Comparison of ENCODE assay signal across 12 cellular contexts in genomic region chr14:99595524-99595923, GRCh38. TPM values are rescaled to one million over a fixed set of nuclear protein-coding genes. Genes with fewer than 3 reads are reported as not detected.
DNase-seq lines count a peak whose midpoint lies in the region; ATAC-seq and TF ChIP-seq lines count a peak whose summit lies in the region.
"Had no signal": no experiment of that assay in that cellular context is flagged by ENCODE, and none has a peak within 500 bp of the region (broad histone marks: within the 10 kb centered on the region; RNA-seq: fewer than 3 reads in every experiment).

No MANE protein-coding gene starts in this region.

- peak overlapping the region; percentile 74 for H3K4me3 Mint-ChIP-seq in activated T-cell treated with anti-CD3 and anti-CD28 coated beads, Interleukin-2, amount 50 U/mL, for 4 hours

- no peak overlapping the region for H3K4me3 ChIP-seq in RWPE2 (ENCODE audit: severe bottlenecking)
- no peak overlapping the region for H3K4me3 ChIP-seq in stomach smooth muscle (ENCODE audit: low read length in 2 of 2)

- H3K36me3 Mint-ChIP-seq in activated T-cell treated with anti-CD3 and anti-CD28 coated beads, Interleukin-2, amount 50 U/mL, for 4 hours (ENCODE audit: insufficient read depth): no peaks in the 10 kb centered on the region

- no peak for TF ChIP-seq CTCF in RWPE2 (IDR thresholded peaks at IDR 0.05; ENCODE audit: poor library complexity, severe bottlenecking)

- H3K27me3 ChIP-seq in RWPE2 (ENCODE audit: insufficient read depth, poor library complexity, severe bottlenecking) (no peaks in the 10 kb centered on the region), stomach smooth muscle (ENCODE audit: control insufficient read depth in 1 of 2, insufficient read depth in 2 of 2, low read length in 2 of 2) (no peaks in the 10 kb centered on the region)

- H3K4me1 Mint-ChIP-seq in activated T-cell treated with anti-CD3 and anti-CD28 coated beads, Interleukin-2, amount 50 U/mL, for 4 hours (ENCODE audit: low read depth): peaks cover 17% of the 10 kb centered on the region

- H3K9me3 Mint-ChIP-seq in activated T-cell treated with anti-CD3 and anti-CD28 coated beads, Interleukin-2, amount 50 U/mL, for 4 hours: no peaks in the 10 kb centered on the region

- no peak for DNase-seq in activated T-cell treated with anti-CD3 and anti-CD28 coated beads, Interleukin-2, amount 50 U/mL, for 4 hours
- DNase-seq in activated T-cell treated with anti-CD3 and anti-CD28 coated beads, Interleukin-2, amount 50 U/mL, for 1 hour: no peak
- DNase-seq in RWPE2 (ENCODE audit: low spot score): peak; percentile 59
- no peak for DNase-seq in left colon
- DNase-seq in COLO829 (ENCODE audit: low spot score): no peak
- DNase-seq in cerebellar cortex (ENCODE audit: low spot score): no peak
- DNase-seq: effector memory CD4-positive, alpha-beta T cell; head of caudate nucleus; mesenchymal stem cell; NCI-H1694 treated with DMSO at 0.1 percent for 48 hours had no signal

- H3K9ac ChIP-seq in stomach smooth muscle (ENCODE audit: low read length in 2 of 2): no peak overlapping the region

- no peak for ATAC-seq in activated T-cell treated with anti-CD3 and anti-CD28 coated beads, Interleukin-2, amount 50 U/mL, for 4 hours
- ATAC-seq in RWPE2 (ENCODE audit: low read depth) (no peak), left colon (peak; percentile 10), HG03571 (IDR thresholded peaks at IDR 0.05; ENCODE audit: unreplicated experiment) (no peak)

- H3K27ac ChIP-seq in RWPE2 (ENCODE audit: poor library complexity, severe bottlenecking): peak overlapping the region; percentile 49
- peak overlapping the region; percentile 18 for H3K27ac ChIP-seq in stomach smooth muscle (ENCODE audit: low read length)

- intact Hi-C loops in left colon (cut with DNase I, micrococcal nuclease): no loop called here

- H3K27me3 Mint-ChIP-seq in activated T-cell treated with anti-CD3 and anti-CD28 coated beads, Interleukin-2, amount 50 U/mL, for 4 hours (ENCODE audit: low read depth): no peaks in the 10 kb centered on the region

- H3K4me1 ChIP-seq in RWPE2 (ENCODE audit: insufficient read depth, poor library complexity, severe bottlenecking) (peaks cover 38% of the 10 kb centered on the region), stomach smooth muscle (ENCODE audit: control insufficient read depth, insufficient read depth, low read length) (peaks cover 92% of the 10 kb centered on the region)

- H3K36me3 ChIP-seq in RWPE2 (ENCODE audit: low read depth) (peaks cover 9% of the 10 kb centered on the region), stomach smooth muscle (ENCODE audit: control insufficient read depth in 2 of 2, insufficient read depth in 2 of 2, low read length in 2 of 2) (no peaks in the 10 kb centered on the region)

- H3K9me3 ChIP-seq in RWPE2 (ENCODE audit: severe bottlenecking) (no peaks in the 10 kb centered on the region), stomach smooth muscle (ENCODE audit: control insufficient read depth in 2 of 2, low read length in 2 of 2) (no peaks in the 10 kb centered on the region)

RNA-seq across cellular contexts. Expression of gene CCDC85C, which starts 8.5 kb away (rescaled TPM):
- 10 to 100 TPM in 1 of 3 donors, 1 to 10 TPM in 2; 3.8 to 11.1 (median 3.8) TPM for total RNA-seq in activated T-cell treated with anti-CD3 and anti-CD28 coated beads, Interleukin-2, amount 50 U/mL, for 4 hours
- total RNA-seq in left colon: 10 to 100 TPM; 66.3 to 68.1 TPM

RNA-seq across cellular contexts. Expression of gene HHIPL1, which starts 49.4 kb away (rescaled TPM):
- not detected for total RNA-seq in activated T-cell treated with anti-CD3 and anti-CD28 coated beads, Interleukin-2, amount 50 U/mL, for 4 hours
- total RNA-seq in left colon: 1 to 10 TPM in 1 of 2 donors, under 1 TPM in 1; 0.31 to 1.0 TPM

Comparison
In these comparisons a context has a peak if more than half of its experiments do, and no peak if none do; other contexts are left out.
1. RNA of gene CCDC85C, which starts 8.5 kb away (total RNA-seq): 66.3 to 68.1 TPM in left colon; 3.8 to 11.1 TPM in activated T-cell treated with anti-CD3 and anti-CD28 coated beads, Interleukin-2, amount 50 U/mL, for 4 hours; every median in the first group is over 4 times any median in the second.